Comparison of ENCODE assay signal across 18 cellular contexts in the genomic region with DNA sequence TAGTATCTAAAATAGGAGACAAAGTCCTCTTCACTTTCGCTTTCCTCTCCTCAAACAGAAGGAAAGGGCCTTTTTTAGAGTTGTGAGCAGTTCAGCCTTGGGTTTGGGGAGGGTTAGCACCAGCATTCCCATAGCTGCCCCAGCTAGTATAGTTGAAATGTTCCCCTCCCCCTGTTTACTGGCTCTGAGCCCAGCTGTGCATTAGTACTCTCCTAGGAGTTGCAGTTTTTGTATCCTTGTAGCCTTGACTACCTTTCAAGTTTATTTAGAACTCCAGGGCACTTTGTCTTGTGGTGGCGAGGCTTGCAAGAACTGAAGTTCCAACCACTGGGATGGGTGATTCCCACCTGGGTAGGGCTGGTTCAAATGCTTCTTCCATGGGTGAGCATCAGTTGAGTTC.
A peak's percentile ranks its signal among the peaks of the same experiment; 100 is the strongest.
DNase-seq lines count a peak whose midpoint lies in the region; ATAC-seq and TF ChIP-seq lines count a peak whose summit lies in the region.
"Had no signal": no experiment of that assay in that cellular context is flagged by ENCODE, and none has a peak within 500 bp of the region (broad histone marks: within the 10 kb centered on the region; RNA-seq: fewer than 3 reads in every experiment).

No MANE protein-coding gene starts in this region.

- H3K4me3 ChIP-seq in HFF-Myc (replicated peaks; ENCODE audit: low read depth, low read length) (no peak overlapping the region), gastroesophageal sphincter (no peak overlapping the region)
- H3K4me3 ChIP-seq: smooth muscle cell had no signal

- WGBS in gastroesophageal sphincter (ENCODE audit: low coverage in 1 of 2), 2 donors = 33% methylated on average over 1 of the region's 2 CpGs

- peaks cover 6% of the 10 kb centered on the region for H3K9me3 Mint-ChIP-seq in activated CD8-positive, alpha-beta memory T cell treated with anti-CD3 and anti-CD28 coated beads, Interleukin-2, amount 10 ng/mL, durations not matched to agents 7 days and 5 days (ENCODE audit: low read depth)

- CTCF ChIA-PET in activated CD8-positive, alpha-beta memory T cell treated with anti-CD3 and anti-CD28 coated beads, Interleukin-2, amount 10 ng/mL, durations not matched to agents 7 days and 5 days (lab: Charles Lee) = no interaction called here

- intact Hi-C loops in Right ventricle myocardium superior (cut with DNase I) = no loop called here

- TF ChIP-seq EP300 in gastroesophageal sphincter (IDR thresholded peaks at IDR 0.05) = no peak

- H3K27ac Mint-ChIP-seq in activated CD8-positive, alpha-beta memory T cell treated with anti-CD3 and anti-CD28 coated beads, Interleukin-2, amount 10 ng/mL, durations not matched to agents 7 days and 5 days = no peak overlapping the region
- H3K27ac Mint-ChIP-seq: nephron, progenitor cell of endocrine pancreas had no signal

- ATAC-seq in foreskin keratinocyte (peak; percentile 32), Right ventricle myocardium superior (ENCODE audit: poor library complexity) (no peak), gastroesophageal sphincter (no peak)
- ATAC-seq in activated CD4-positive, CD25-positive, alpha-beta regulatory T cell treated with anti-CD3 and anti-CD28 coated beads, Interleukin-2, amount 50 U/mL, for 24 hours = no peak
- no peak for ATAC-seq in activated CD8-positive, alpha-beta memory T cell treated with anti-CD3 and anti-CD28 coated beads, Interleukin-2, amount 10 ng/mL, durations not matched to agents 7 days and 5 days

- no peaks in the 10 kb centered on the region for H3K36me3 ChIP-seq in gastroesophageal sphincter

- H3K27me3 ChIP-seq in foreskin keratinocyte (no peaks in the 10 kb centered on the region), gastroesophageal sphincter (no peaks in the 10 kb centered on the region)

- no peaks in the 10 kb centered on the region for H3K27me3 Mint-ChIP-seq in activated CD8-positive, alpha-beta memory T cell treated with anti-CD3 and anti-CD28 coated beads, Interleukin-2, amount 10 ng/mL, durations not matched to agents 7 days and 5 days
- H3K27me3 Mint-ChIP-seq: progenitor cell of endocrine pancreas had no signal

- H3K4me1 Mint-ChIP-seq in activated CD8-positive, alpha-beta memory T cell treated with anti-CD3 and anti-CD28 coated beads, Interleukin-2, amount 10 ng/mL, durations not matched to agents 7 days and 5 days = no peaks in the 10 kb centered on the region

- no peak overlapping the region for H3K4me3 Mint-ChIP-seq in activated CD8-positive, alpha-beta memory T cell treated with anti-CD3 and anti-CD28 coated beads, Interleukin-2, amount 10 ng/mL, durations not matched to agents 7 days and 5 days
- H3K4me3 Mint-ChIP-seq: nephron had no signal

- H3K27ac ChIP-seq in foreskin keratinocyte = no peak overlapping the region
- H3K27ac ChIP-seq in gastroesophageal sphincter = no peak overlapping the region

- TF ChIP-seq CTCF in HFF-Myc (IDR thresholded peaks at IDR 0.05; ENCODE audit: low read depth, low read length, missing control alignments) = no peak
- TF ChIP-seq CTCF in foreskin keratinocyte (conservative IDR thresholded peaks at IDR 0.05) = no peak
- TF ChIP-seq CTCF in gastroesophageal sphincter (IDR thresholded peaks at IDR 0.05) = no peak

- no peak for TF ChIP-seq POLR2A in gastroesophageal sphincter (IDR thresholded peaks at IDR 0.05)

- H3K4me1 ChIP-seq in foreskin keratinocyte (no peaks in the 10 kb centered on the region), gastroesophageal sphincter (peaks cover 0 to 15% (median 0%) of the 10 kb centered on the region in 3 donors)

- no peaks in the 10 kb centered on the region for H3K36me3 Mint-ChIP-seq in activated CD8-positive, alpha-beta memory T cell treated with anti-CD3 and anti-CD28 coated beads, Interleukin-2, amount 10 ng/mL, durations not matched to agents 7 days and 5 days

- peak; percentile 17 for DNase-seq in DMS79 (lab: John Stamatoyannopoulos, UW)
- peak; percentile 15 for DNase-seq in HFF-Myc (ENCODE audit: extremely low read depth, low read depth)
- DNase-seq in NCI-H2171 treated with DMSO at 0.1 percent for 48 hours (lab: John Stamatoyannopoulos, UW) = peak; percentile 71
- DNase-seq in foreskin keratinocyte = peak in 1 of 2 donors; percentile 23
- no peak for DNase-seq in Right ventricle myocardium superior
- no peak for DNase-seq in activated CD8-positive, alpha-beta memory T cell treated with anti-CD3 and anti-CD28 coated beads, Interleukin-2, amount 10 ng/mL, durations not matched to agents 7 days and 5 days
- DNase-seq: activated CD4-positive, alpha-beta T cell treated with anti-CD3 and anti-CD28 coated beads for 48 hours; activated CD8-positive, alpha-beta memory T cell treated with anti-CD3 and anti-CD28 coated beads, Interleukin-2, amount 50 U/mL, for 48 hours; activated gamma-delta T cell; AML-193; kidney glomerular epithelial cell; NCI-H187 treated with DMSO at 0.1 percent for 48 hours; stimulated activated CD8-positive, alpha-beta memory T cell treated with anti-CD3 and anti-CD28 coated beads, Interleukin-4, amount 100 ng/mL, for 48 hours had no signal

- H3K9me3 ChIP-seq in gastroesophageal sphincter = no peaks in the 10 kb centered on the region

Comparison
In these comparisons a context has a peak if more than half of its experiments do, and no peak if none do; other contexts are left out.
1. DNase-seq: peak in DMS79 (single experiment), HFF-Myc (single experiment) and NCI-H2171 treated with DMSO at 0.1 percent for 48 hours (single experiment); none in Right ventricle myocardium superior (single experiment) and activated CD8-positive, alpha-beta memory T cell treated with anti-CD3 and anti-CD28 coated beads, Interleukin-2, amount 10 ng/mL, durations not matched to agents 7 days and 5 days (single experiment).